Comparison of ENCODE assay signal across 10 cellular contexts in genomic region chr1:63004868-63005267, GRCh38.
A peak's percentile ranks its signal among the peaks of the same experiment; 100 is the strongest.
DNase-seq lines count a peak whose midpoint lies in the region; ATAC-seq and TF ChIP-seq lines count a peak whose summit lies in the region.
"Had no signal": no experiment of that assay in that cellular context is flagged by ENCODE, and none has a peak within 500 bp of the region (broad histone marks: within the 10 kb centered on the region; RNA-seq: fewer than 3 reads in every experiment).

No MANE protein-coding gene starts in this region.

- H3K9ac ChIP-seq in adipocyte (ENCODE audit: low read length) = no peak overlapping the region

- DNase-seq in AG10803 (ENCODE audit: low read depth) = no peak
- peak; percentile 5 for DNase-seq in HS-5 (ENCODE audit: low read depth)
- peak; percentile 20 for DNase-seq in adipocyte (ENCODE audit: low read depth)
- DNase-seq in inferior parietal cortex (ENCODE audit: extremely low spot score) = peak; percentile 36
- DNase-seq in NCI-H774 (lab: John Stamatoyannopoulos, UW) = no peak
- DNase-seq in aorta = no peak
- no peak for DNase-seq in cerebellum (ENCODE audit: low spot score)
- DNase-seq: COR-L47 had no signal

- H3K9me3 ChIP-seq in adipocyte (ENCODE audit: control insufficient read depth, low read length) = no peaks in the 10 kb centered on the region
- H3K9me3 ChIP-seq in aorta (ENCODE audit: control insufficient read depth, low read length) = no peaks in the 10 kb centered on the region
- H3K9me3 ChIP-seq: vagina had no signal

- no peak overlapping the region for H3K27ac ChIP-seq in aorta (ENCODE audit: low read depth in 1 of 2, low read length in 2 of 2)
- H3K27ac ChIP-seq: vagina had no signal

- H3K36me3 ChIP-seq in adipocyte (ENCODE audit: control insufficient read depth, insufficient read depth, low read length, severe bottlenecking) (no peaks in the 10 kb centered on the region), aorta (ENCODE audit: control insufficient read depth in 1 of 2, insufficient read depth in 2 of 2, low read length in 1 of 2) (no peaks in the 10 kb centered on the region)
- H3K36me3 ChIP-seq: vagina had no signal

- no peak for ATAC-seq in aorta (ENCODE audit: low FRiP score)
- no peak for ATAC-seq in HG02678 (IDR thresholded peaks at IDR 0.05; ENCODE audit: unreplicated experiment)

- 71 to 75% methylated on average over 1 of the region's 1 CpG for WGBS in aorta, 2 donors

- intact Hi-C loops in aorta (cut with DNase I) = no loop called here

- H3K27me3 ChIP-seq in adipocyte (replicated peaks; ENCODE audit: control insufficient read depth, insufficient read depth, low read length) (peaks cover 29% of the 10 kb centered on the region), aorta (ENCODE audit: control insufficient read depth in 1 of 2, insufficient read depth in 2 of 2, low read length in 1 of 2) (no peaks in the 10 kb centered on the region)
- H3K27me3 ChIP-seq: vagina had no signal

- no peaks in the 10 kb centered on the region for H3K4me1 ChIP-seq in adipocyte (ENCODE audit: control insufficient read depth, insufficient read depth, low read length)
- H3K4me1 ChIP-seq in aorta (ENCODE audit: control insufficient read depth in 1 of 2, insufficient read depth in 2 of 2, low read length in 2 of 2) = no peaks in the 10 kb centered on the region
- H3K4me1 ChIP-seq: vagina had no signal

- TF ChIP-seq CTCF in AG10803 (conservative IDR thresholded peaks at IDR 0.05; ENCODE audit: low read length) = peak; percentile 34

- H3K4me3 ChIP-seq in AG10803 (ENCODE audit: low read length) (no peak overlapping the region), adipocyte (ENCODE audit: low read length) (no peak overlapping the region), aorta (ENCODE audit: low read length in 2 of 2) (no peak overlapping the region)
- H3K4me3 ChIP-seq: vagina had no signal

Comparison
In these comparisons a context has a peak if more than half of its experiments do, and no peak if none do; other contexts are left out.
1. DNase-seq: peak in HS-5 (single experiment), adipocyte (single experiment) and inferior parietal cortex (single experiment); none in AG10803 (single experiment), NCI-H774 (single experiment), aorta (0 of 2) and cerebellum (single experiment).